In the genomic region with DNA sequence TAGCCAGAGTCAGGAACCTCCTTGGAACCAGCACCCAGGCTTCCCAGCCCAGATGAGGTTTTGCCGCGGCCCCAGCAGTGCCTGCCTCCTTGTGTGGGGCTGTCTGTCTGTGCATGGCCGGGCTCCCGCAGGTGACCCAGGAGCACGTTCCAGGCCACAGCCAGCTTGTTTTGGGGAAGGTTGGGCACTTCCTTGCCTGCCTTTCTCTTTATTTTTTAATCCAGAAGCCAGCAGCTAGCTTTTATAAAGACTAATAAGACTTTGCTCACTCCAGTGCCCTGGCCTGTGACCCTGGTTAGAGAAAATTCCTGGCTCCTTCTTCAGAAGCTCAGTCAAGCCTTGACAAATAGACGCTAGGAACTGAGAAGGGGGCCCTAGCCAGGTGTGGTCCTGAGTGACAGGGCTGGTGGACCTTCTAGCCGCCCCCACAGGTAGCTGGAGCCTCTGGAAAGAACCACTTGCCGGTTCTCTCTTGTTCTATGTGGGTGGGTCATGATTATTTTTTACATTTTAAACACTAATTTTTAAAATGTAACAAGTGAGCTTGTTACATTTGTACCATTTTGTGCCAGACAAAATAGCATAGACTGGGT, we compare ENCODE assay signal across 8 cellular contexts. TPM values are rescaled to one million over a fixed set of nuclear protein-coding genes. Genes with fewer than 3 reads are reported as not detected.
DNase-seq lines count a peak whose midpoint lies in the region; ATAC-seq, FAIRE-seq and TF ChIP-seq lines count a peak whose summit lies in the region.

No MANE protein-coding gene starts in this region.

- ATAC-seq in GM21786 (IDR thresholded peaks at IDR 0.05; ENCODE audit: unreplicated experiment) (peak; percentile 3), gastroesophageal sphincter (no peak), HG02884 (IDR thresholded peaks at IDR 0.05; ENCODE audit: unreplicated experiment) (no peak), GM18867 (IDR thresholded peaks at IDR 0.05; ENCODE audit: unreplicated experiment) (no peak), GM19463 (IDR thresholded peaks at IDR 0.05; ENCODE audit: unreplicated experiment) (no peak)

- H3K4me1 ChIP-seq in gastroesophageal sphincter (peaks cover 0 to 23% (median 9%) of the 10 kb centered on the region in 3 donors), small intestine (ENCODE audit: control insufficient read depth in 2 of 2, insufficient read depth in 1 of 2, low read depth in 1 of 2, low read length in 1 of 2) (no peaks in the 10 kb centered on the region)

- no peaks in the 10 kb centered on the region for H3K79me2 ChIP-seq in SU-DHL-6 (ENCODE audit: insufficient read depth, low read length)

- H3K9me3 ChIP-seq in SU-DHL-6 (ENCODE audit: insufficient read depth, low read length) (no peaks in the 10 kb centered on the region), gastroesophageal sphincter (no peaks in the 10 kb centered on the region), small intestine (ENCODE audit: control insufficient read depth, low read depth) (no peaks in the 10 kb centered on the region)

- DNase-seq in small intestine (no peak), NCI-H345 treated with DMSO at 0.1 percent for 48 hours (lab: John Stamatoyannopoulos, UW; ENCODE audit: unreplicated experiment) (no peak)

- TF ChIP-seq EP300 in gastroesophageal sphincter (IDR thresholded peaks at IDR 0.05): no peak

- TF ChIP-seq CTCF in SU-DHL-6 (IDR thresholded peaks at IDR 0.05; ENCODE audit: insufficient read depth, low read length, poor library complexity, severe bottlenecking) (no peak), gastroesophageal sphincter (IDR thresholded peaks at IDR 0.05) (no peak)

- H3K9ac ChIP-seq in SU-DHL-6 (ENCODE audit: low read length): peak overlapping the region; percentile 78

- no CpG with 5 or more reads among the region's 8 CpGs for WGBS in gastroesophageal sphincter (ENCODE audit: low coverage in 1 of 2), 2 donors
- 36 to 49% (median 44%) methylated on average over 8 of the region's 8 CpGs for WGBS in small intestine, 3 donors

- peak overlapping the region; percentile 69 for H3K4me3 ChIP-seq in SU-DHL-6 (ENCODE audit: insufficient read depth, low read length, poor library complexity, severe bottlenecking)
- peak overlapping the region; percentile 56 to 66 for H3K4me3 ChIP-seq in gastroesophageal sphincter
- H3K4me3 ChIP-seq in small intestine (ENCODE audit: low read depth in 1 of 2, low read length in 2 of 2): peak overlapping the region; percentile 50 to 60

- H3K27me3 ChIP-seq in SU-DHL-6 (ENCODE audit: low read length) (no peaks in the 10 kb centered on the region), gastroesophageal sphincter (no peaks in the 10 kb centered on the region), small intestine (ENCODE audit: control insufficient read depth in 2 of 2, insufficient read depth in 2 of 2, low read length in 2 of 2) (no peaks in the 10 kb centered on the region)

- TF ChIP-seq POLR2A in gastroesophageal sphincter (IDR thresholded peaks at IDR 0.05): no peak

- no peaks in the 10 kb centered on the region for H3F3A ChIP-seq in SU-DHL-6 (ENCODE audit: insufficient read depth)

- no peaks in the 10 kb centered on the region for H3K9me2 ChIP-seq in SU-DHL-6 (replicated peaks; ENCODE audit: insufficient read depth, low read length)

- no peaks in the 10 kb centered on the region for H3K36me3 ChIP-seq in SU-DHL-6 (ENCODE audit: low read length)
- peaks cover 0 to 25% of the 10 kb centered on the region in 2 donors for H3K36me3 ChIP-seq in gastroesophageal sphincter
- peaks cover 0 to 2% of the 10 kb centered on the region in 2 donors for H3K36me3 ChIP-seq in small intestine (ENCODE audit: control insufficient read depth in 2 of 2, insufficient read depth in 2 of 2, low read length in 2 of 2)

- H4K20me1 ChIP-seq in SU-DHL-6 (ENCODE audit: low read depth, low read length): no peaks in the 10 kb centered on the region

- peak overlapping the region; percentile 80 for H3K4me2 ChIP-seq in SU-DHL-6 (ENCODE audit: low read depth, low read length, poor library complexity, severe bottlenecking)

- peak overlapping the region; percentile 93 for H2AFZ ChIP-seq in SU-DHL-6 (ENCODE audit: low read depth, low read length, severe bottlenecking)

- no peak for FAIRE-seq in small intestine (lab: Jason Lieb, UNC)

- H3K27ac ChIP-seq in SU-DHL-6 (ENCODE audit: low read depth, low read length) (no peak overlapping the region), gastroesophageal sphincter (peak overlapping the region in 3 of 4 donors; percentile 78 to 89 (median 81)), small intestine (ENCODE audit: low read depth in 1 of 2, low read length in 1 of 2) (peak overlapping the region in 1 of 2 donors; percentile 71)

RNA-seq across cellular contexts. Expression of a gene that starts 0.8 kb away (rescaled TPM):
- total RNA-seq in gastroesophageal sphincter: 1 to 10 TPM; 3.3 to 9.8 (median 4.9) TPM
- polyA plus RNA-seq in small intestine: 1 to 10 TPM in 2 of 3 donors, under 1 TPM in 1; 0.45 to 4.3 (median 1.1) TPM
